ENCODE assay signal across 7 cellular contexts in the genomic region with DNA sequence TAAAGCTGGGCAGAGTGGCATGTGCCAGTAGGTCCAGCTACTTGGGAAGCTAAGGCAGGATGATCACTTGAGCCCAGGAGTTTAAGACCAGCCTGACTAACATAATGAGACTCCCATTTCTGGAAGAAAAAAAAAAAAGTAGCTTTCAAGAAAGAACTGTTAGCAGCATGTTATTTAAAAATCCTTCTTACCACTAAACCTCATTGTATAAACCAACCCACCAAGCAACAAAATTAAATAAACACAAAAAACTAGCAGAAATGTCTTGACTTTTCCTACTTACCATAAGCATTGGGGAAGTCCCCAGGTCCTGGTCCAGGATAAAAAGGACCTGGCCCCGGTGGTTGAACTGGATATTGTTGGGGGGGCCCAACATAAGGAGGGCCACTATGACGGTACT.
"Had no signal": no experiment of that assay in that cellular context is flagged by ENCODE, and none has a peak within 500 bp of the region (broad histone marks: within the 10 kb centered on the region; RNA-seq: fewer than 3 reads in every experiment).

No MANE protein-coding gene starts in this region.

- H2AFZ ChIP-seq: GM23248 had no signal

- H3K4me1 Mint-ChIP-seq: H9 had no signal

- H3K9ac ChIP-seq: GM23248 had no signal

- H3K27ac ChIP-seq: GM23248, HL-60 had no signal

- DNase-seq: GM23248, GOT3, H9, HCEC 1CT, KG1 had no signal

- H3K4me3 Mint-ChIP-seq: H9 had no signal

- H3K9me3 Mint-ChIP-seq: H9 had no signal

- H3K4me3 ChIP-seq: GM23248, K562 had no signal
